30 cellular contexts compared by ENCODE assay signal in genomic region chr3:172832983-172833382, GRCh38.
"Had no signal": no experiment of that assay in that cellular context is flagged by ENCODE, and none has a peak within 500 bp of the region (broad histone marks: within the 10 kb centered on the region; RNA-seq: fewer than 3 reads in every experiment).

No MANE protein-coding gene starts in this region.

- H3K4me1 ChIP-seq: adrenal gland, body of pancreas, colonic mucosa, gastrocnemius medialis, heart left ventricle had no signal

- H3K36me3 Mint-ChIP-seq: activated CD4-positive, alpha-beta memory T cell treated with anti-CD3 and anti-CD28 coated beads for 36 hours; activated CD8-positive, alpha-beta memory T cell treated with anti-CD3 and anti-CD28 coated beads, Interleukin-2, amount 10 ng/mL, durations not matched to agents 7 days and 5 days; activated naive CD4-positive, alpha-beta T cell treated with anti-CD3 and anti-CD28 coated beads, Interleukin-2, amount 50 U/mL, for 24 hours; activated naive CD8-positive, alpha-beta T cell treated with anti-CD3 and anti-CD28 coated beads for 36 hours had no signal

- H3K27me3 ChIP-seq: adrenal gland, body of pancreas, colonic mucosa, gastrocnemius medialis, heart left ventricle had no signal

- H3K4me1 Mint-ChIP-seq: activated CD4-positive, alpha-beta T cell treated with anti-CD3 and anti-CD28 coated beads, Interleukin-2, amount 10 ng/mL, durations not matched to agents 7 days and 5 days; activated CD8-positive, alpha-beta memory T cell treated with anti-CD3 and anti-CD28 coated beads, Interleukin-2, amount 10 ng/mL, durations not matched to agents 7 days and 5 days; activated naive CD4-positive, alpha-beta T cell treated with anti-CD3 and anti-CD28 coated beads, Interleukin-2, amount 50 U/mL, for 24 hours; activated naive CD8-positive, alpha-beta T cell treated with anti-CD3 and anti-CD28 coated beads for 36 hours; activated naive CD8-positive, alpha-beta T cell treated with anti-CD3 and anti-CD28 coated beads, Interleukin-2, amount 50 U/mL, for 24 hours; activated T-helper 17 cell treated with anti-CD3 and anti-CD28 coated beads, Interleukin-2, amount 50 U/mL, for 72 hours; T-helper 17 cell had no signal

- H3K36me3 ChIP-seq: adrenal gland, colonic mucosa, gastrocnemius medialis, heart left ventricle had no signal

- H3K27ac ChIP-seq: adrenal gland, body of pancreas, colonic mucosa, gastrocnemius medialis, heart left ventricle had no signal

- H3K9me3 Mint-ChIP-seq: activated CD4-positive, alpha-beta memory T cell treated with anti-CD3 and anti-CD28 coated beads for 36 hours; activated CD4-positive, alpha-beta T cell treated with anti-CD3 and anti-CD28 coated beads, Interleukin-2, amount 10 ng/mL, durations not matched to agents 7 days and 5 days; activated naive CD4-positive, alpha-beta T cell treated with anti-CD3 and anti-CD28 coated beads for 36 hours; activated naive CD4-positive, alpha-beta T cell treated with anti-CD3 and anti-CD28 coated beads, Interleukin-2, amount 50 U/mL, for 24 hours; activated naive CD8-positive, alpha-beta T cell treated with anti-CD3 and anti-CD28 coated beads for 36 hours; activated naive CD8-positive, alpha-beta T cell treated with anti-CD3 and anti-CD28 coated beads, Interleukin-2, amount 50 U/mL, for 24 hours; activated T-cell treated with anti-CD3 and anti-CD28 coated beads, Interleukin-2, amount 50 U/mL, for 24 hours; activated T-cell treated with anti-CD3 and anti-CD28 coated beads, Interleukin-2, amount 50 U/mL, for 72 hours; activated T-helper 17 cell treated with anti-CD3 and anti-CD28 coated beads, Interleukin-2, amount 50 U/mL, for 72 hours; T-helper 2 cell treated with Interferon-gamma antibody and Interleukin-4, amounts not matched to agents 5 μg/mL and 100 μg/mL, for 36 hours had no signal

- H3K9me3 ChIP-seq: adrenal gland, body of pancreas, colonic mucosa, gastrocnemius medialis, heart left ventricle had no signal

- H3K27me3 Mint-ChIP-seq: activated naive CD8-positive, alpha-beta T cell treated with anti-CD3 and anti-CD28 coated beads for 36 hours had no signal

- H3K4me3 ChIP-seq: adrenal gland, body of pancreas, colonic mucosa, gastrocnemius medialis, heart left ventricle had no signal

- DNase-seq: activated CD4-positive, alpha-beta memory T cell treated with anti-CD3 and anti-CD28 coated beads for 36 hours; activated CD4-positive, alpha-beta T cell treated with anti-CD3 and anti-CD28 coated beads for 1 hour; activated CD4-positive, alpha-beta T cell treated with anti-CD3 and anti-CD28 coated beads for 4 hours; activated CD4-positive, alpha-beta T cell treated with anti-CD3 and anti-CD28 coated beads, Interleukin-2, amount 10 ng/mL, durations not matched to agents 7 days and 5 days; activated CD8-positive, alpha-beta memory T cell treated with anti-CD3 and anti-CD28 coated beads, Interleukin-2, amount 10 ng/mL, durations not matched to agents 7 days and 5 days; activated CD8-positive, alpha-beta memory T cell treated with anti-CD3 and anti-CD28 coated beads, Interleukin-2, amount 50 U/mL, for 4 hours; activated CD8-positive, alpha-beta T cell treated with anti-CD3 and anti-CD28 coated beads, Interleukin-2, amount 10 ng/mL, durations not matched to agents 7 days and 5 days; activated effector memory CD4-positive, alpha-beta T cell treated with anti-CD3 and anti-CD28 coated beads, Interleukin-2, amount 50 U/mL, for 16 hours; activated naive CD4-positive, alpha-beta T cell treated with anti-CD3 and anti-CD28 coated beads for 36 hours; activated naive CD8-positive, alpha-beta T cell treated with anti-CD3 and anti-CD28 coated beads for 36 hours; activated naive CD8-positive, alpha-beta T cell treated with anti-CD3 and anti-CD28 coated beads, Interleukin-2, amount 50 U/mL, for 24 hours; activated T-cell treated with anti-CD3 and anti-CD28 coated beads, Interleukin-2, amount 50 U/mL, for 24 hours; activated T-cell treated with anti-CD3 and anti-CD28 coated beads, Interleukin-2, amount 50 U/mL, for 72 hours; adrenal gland; amygdala; aorta; body of pancreas; caudate nucleus; colonic mucosa; effector CD8-positive, alpha-beta T cell; foreskin fibroblast; gastrocnemius medialis; glutamatergic neuron; heart left ventricle; T-helper 1 cell; T-helper 17 cell; T1000 had no signal

- H3K4me3 Mint-ChIP-seq: activated CD4-positive, alpha-beta memory T cell treated with anti-CD3 and anti-CD28 coated beads for 36 hours; activated CD4-positive, alpha-beta T cell treated with anti-CD3 and anti-CD28 coated beads, Interleukin-2, amount 10 ng/mL, durations not matched to agents 7 days and 5 days; activated CD8-positive, alpha-beta memory T cell treated with anti-CD3 and anti-CD28 coated beads, Interleukin-2, amount 10 ng/mL, durations not matched to agents 7 days and 5 days; activated CD8-positive, alpha-beta T cell treated with anti-CD3 and anti-CD28 coated beads, Interleukin-2, amount 10 ng/mL, durations not matched to agents 7 days and 5 days; activated naive CD4-positive, alpha-beta T cell treated with anti-CD3 and anti-CD28 coated beads for 36 hours; activated naive CD4-positive, alpha-beta T cell treated with anti-CD3 and anti-CD28 coated beads, Interleukin-2, amount 50 U/mL, for 24 hours; activated naive CD8-positive, alpha-beta T cell treated with anti-CD3 and anti-CD28 coated beads for 36 hours; activated naive CD8-positive, alpha-beta T cell treated with anti-CD3 and anti-CD28 coated beads, Interleukin-2, amount 50 U/mL, for 24 hours; activated T-cell treated with anti-CD3 and anti-CD28 coated beads, Interleukin-2, amount 50 U/mL, for 24 hours; activated T-cell treated with anti-CD3 and anti-CD28 coated beads, Interleukin-2, amount 50 U/mL, for 72 hours; activated T-helper 17 cell treated with anti-CD3 and anti-CD28 coated beads, Interleukin-2, amount 50 U/mL, for 72 hours; T-helper 17 cell; T-helper 2 cell treated with Interferon-gamma antibody and Interleukin-4, amounts not matched to agents 5 μg/mL and 100 μg/mL, for 36 hours had no signal

- H3K27ac Mint-ChIP-seq: activated CD4-positive, alpha-beta memory T cell treated with anti-CD3 and anti-CD28 coated beads for 36 hours; activated CD4-positive, alpha-beta T cell treated with anti-CD3 and anti-CD28 coated beads, Interleukin-2, amount 10 ng/mL, durations not matched to agents 7 days and 5 days; activated CD8-positive, alpha-beta memory T cell treated with anti-CD3 and anti-CD28 coated beads, Interleukin-2, amount 10 ng/mL, durations not matched to agents 7 days and 5 days; activated CD8-positive, alpha-beta T cell treated with anti-CD3 and anti-CD28 coated beads, Interleukin-2, amount 10 ng/mL, durations not matched to agents 7 days and 5 days; activated naive CD4-positive, alpha-beta T cell treated with anti-CD3 and anti-CD28 coated beads for 36 hours; activated naive CD4-positive, alpha-beta T cell treated with anti-CD3 and anti-CD28 coated beads, Interleukin-2, amount 50 U/mL, for 24 hours; activated naive CD8-positive, alpha-beta T cell treated with anti-CD3 and anti-CD28 coated beads for 36 hours; activated naive CD8-positive, alpha-beta T cell treated with anti-CD3 and anti-CD28 coated beads, Interleukin-2, amount 50 U/mL, for 24 hours; activated T-cell treated with anti-CD3 and anti-CD28 coated beads, Interleukin-2, amount 50 U/mL, for 24 hours; activated T-cell treated with anti-CD3 and anti-CD28 coated beads, Interleukin-2, amount 50 U/mL, for 72 hours; activated T-helper 17 cell treated with anti-CD3 and anti-CD28 coated beads, Interleukin-2, amount 50 U/mL, for 72 hours; T-helper 17 cell; T-helper 2 cell treated with Interferon-gamma antibody and Interleukin-4, amounts not matched to agents 5 μg/mL and 100 μg/mL, for 36 hours had no signal
